ENCODE assay signal across 8 cellular contexts in genomic region chr17:39197380-39198185, GRCh38.
A peak's percentile ranks its signal among the peaks of the same experiment; 100 is the strongest.
DNase-seq lines count a peak whose midpoint lies in the region; ATAC-seq and FAIRE-seq lines count a peak whose summit lies in the region.

TSS of gene CACNB1 (minus strand) at chr17:39197669. CDS start at chr17:39197495, 174 bp downstream.

- no peak for ATAC-seq in GM19395 (IDR thresholded peaks at IDR 0.05; ENCODE audit: unreplicated experiment)

- peaks cover 17% of the 10 kb centered on the region; the same call in 1 of the 2 replicates for H3K36me3 ChIP-seq in ACC112 (ENCODE audit: insufficient read depth, low read length)

- H3K4me1 ChIP-seq in ACC112 (ENCODE audit: control insufficient read depth, insufficient read depth, low read length, unreplicated experiment), result peaks cover 37% of the 10 kb centered on the region

- H3K27me3 ChIP-seq in ACC112 (ENCODE audit: insufficient read depth, low read length), result no peaks in the 10 kb centered on the region

- H3K27ac ChIP-seq in ACC112 (ENCODE audit: low read depth, low read length), result no peak within 1 kb of the TSS

- peak within 1 kb of the TSS; percentile 95 for H3K4me3 ChIP-seq in ACC112 (ENCODE audit: low read depth, low read length)

- peaks cover 61% of the 10 kb centered on the region for H3K79me2 ChIP-seq in ACC112 (ENCODE audit: control insufficient read depth, insufficient read depth, low read length, unreplicated experiment)

- no peak for FAIRE-seq in GM19239 (lab: Jason Lieb, UNC)

- DNase-seq in GM19239 (ENCODE audit: insufficient read length, low spot score), result peak; percentile 79
- peak; percentile 78 for DNase-seq in NCI-H2227 treated with DMSO at 0.1 percent for 48 hours (lab: John Stamatoyannopoulos, UW)
- DNase-seq in activated CD4-positive, alpha-beta T cell treated with anti-CD3 and anti-CD28 coated beads for 1 hour, result peak; percentile 45
- peak; percentile 78 for DNase-seq in cerebellar cortex (ENCODE audit: low spot score)
- DNase-seq in kidney glomerular epithelial cell (lab: John Stamatoyannopoulos, UW), result peak; percentile 69
- peak; percentile 36 to 52 for DNase-seq in stimulated activated CD4-positive, alpha-beta T cell treated with anti-CD3 and anti-CD28 coated beads, Interleukin-15, amount 100 ng/mL, for 1 hour (ENCODE audit: low read depth in 1 of 2, low spot score in 1 of 2)

- peak within 1 kb of the TSS; percentile 61 for H2AFZ ChIP-seq in ACC112 (ENCODE audit: low read length, unreplicated experiment)
